19 cellular contexts compared by ENCODE assay signal in the genomic region with DNA sequence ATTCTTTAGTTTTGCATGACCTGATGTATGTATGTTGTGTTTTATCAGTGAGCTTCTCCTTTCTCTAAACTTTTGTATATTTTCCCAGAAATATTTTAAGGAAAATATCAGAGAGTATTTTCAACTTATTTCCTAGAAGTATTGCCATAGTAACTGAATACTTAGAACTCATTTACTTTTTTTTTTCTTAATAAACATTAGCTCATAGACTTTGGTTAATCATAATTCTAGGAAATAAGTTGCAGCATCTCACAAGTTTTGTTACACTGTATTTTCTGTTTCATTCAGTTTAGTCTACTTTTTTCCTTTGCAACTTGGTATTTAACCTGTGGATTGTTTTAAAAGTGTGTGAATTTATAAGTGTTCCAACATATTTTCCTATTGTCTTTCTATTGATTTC. TPM values are rescaled to one million over a fixed set of nuclear protein-coding genes. Genes with fewer than 3 reads are reported as not detected.
A peak's percentile ranks its signal among the peaks of the same experiment; 100 is the strongest.
DNase-seq lines count a peak whose midpoint lies in the region; ATAC-seq, FAIRE-seq and TF ChIP-seq lines count a peak whose summit lies in the region.
"Had no signal": no experiment of that assay in that cellular context is flagged by ENCODE, and none has a peak within 500 bp of the region (broad histone marks: within the 10 kb centered on the region; RNA-seq: fewer than 3 reads in every experiment).

No MANE protein-coding gene starts in this region.

- peak overlapping the region; percentile 90 for H3K27ac Mint-ChIP-seq in activated CD4-positive, alpha-beta T cell treated with anti-CD3 and anti-CD28 coated beads, Interleukin-2, amount 10 ng/mL, durations not matched to agents 24 days and 14 days
- H3K27ac Mint-ChIP-seq in T-cell = peak overlapping the region; percentile 49 to 80
- H3K27ac Mint-ChIP-seq: progenitor cell of endocrine pancreas had no signal

- DNase-seq in activated CD4-positive, alpha-beta T cell treated with anti-CD3 and anti-CD28 coated beads, Interleukin-2, amount 10 ng/mL, durations not matched to agents 24 days and 14 days = no peak
- no peak for DNase-seq in activated CD4-positive, alpha-beta T cell treated with anti-CD3 and anti-CD28 coated beads, Interleukin-2, amount 50 U/mL, for 48 hours
- DNase-seq in T-cell = no peak
- no peak for DNase-seq in body of pancreas
- no peak for DNase-seq in pancreas
- no peak for DNase-seq in tibial artery
- DNase-seq in head of caudate nucleus = no peak
- DNase-seq: aorta, foreskin melanocyte, KBM-7, left lung, NCI-H1092, PC-9, uterus had no signal

- no peak for TF ChIP-seq POLR2A in body of pancreas (IDR thresholded peaks at IDR 0.05)

- H3K9me3 ChIP-seq in body of pancreas (no peaks in the 10 kb centered on the region), pancreas (no peaks in the 10 kb centered on the region), tibial artery (peaks cover 0 to 4% (median 0%) of the 10 kb centered on the region in 3 donors)
- H3K9me3 ChIP-seq: uterus had no signal

- H3K4me1 ChIP-seq in body of pancreas = peaks cover 14% of the 10 kb centered on the region
- H3K4me1 ChIP-seq in pancreas = peaks cover 0 to 15% (median 15%) of the 10 kb centered on the region in 3 donors
- peaks cover 0 to 4% (median 0%) of the 10 kb centered on the region in 4 donors for H3K4me1 ChIP-seq in tibial artery
- H3K4me1 ChIP-seq: A549, uterus had no signal

- TF ChIP-seq CTCF in body of pancreas (IDR thresholded peaks at IDR 0.05) (no peak), pancreas (IDR thresholded peaks at IDR 0.05) (no peak), tibial artery (IDR thresholded peaks at IDR 0.05) (no peak)

- no peaks in the 10 kb centered on the region for H3K27me3 ChIP-seq in body of pancreas
- H3K27me3 ChIP-seq in pancreas = no peaks in the 10 kb centered on the region
- H3K27me3 ChIP-seq in tibial artery = no peaks in the 10 kb centered on the region
- H3K27me3 ChIP-seq: left lung, uterus had no signal

- no peak overlapping the region for H3K4me3 ChIP-seq in body of pancreas
- H3K4me3 ChIP-seq in pancreas = no peak overlapping the region
- no peak overlapping the region for H3K4me3 ChIP-seq in tibial artery
- H3K4me3 ChIP-seq: A549, left lung, PC-9, uterus had no signal

- peak overlapping the region; percentile 69 for H3K4me3 Mint-ChIP-seq in activated CD4-positive, alpha-beta T cell treated with anti-CD3 and anti-CD28 coated beads, Interleukin-2, amount 10 ng/mL, durations not matched to agents 24 days and 14 days
- H3K4me3 Mint-ChIP-seq in T-cell = peak overlapping the region in 2 of 3 donors; percentile 27 to 44

- CTCF ChIA-PET in T-cell (lab: Charles Lee) = interaction anchor here (0.6 to 1.3 kb wide), 7 partner anchors 9 to 167 kb away, joined by 3 to 7 read pairs (median 4); no protein-coding TSS in a partner anchor

- peaks cover 69% of the 10 kb centered on the region for H3K36me3 Mint-ChIP-seq in activated CD4-positive, alpha-beta T cell treated with anti-CD3 and anti-CD28 coated beads, Interleukin-2, amount 10 ng/mL, durations not matched to agents 24 days and 14 days (ENCODE audit: low read depth)
- peaks cover 74% of the 10 kb centered on the region for H3K36me3 Mint-ChIP-seq in T-cell

- H3K36me3 ChIP-seq in body of pancreas (replicated peaks in 1 of 2; ENCODE audit: insufficient read depth in 1 of 2, low read depth in 2 of 2) (peaks cover 0 to 3% of the 10 kb centered on the region in 2 donors), pancreas (no peaks in the 10 kb centered on the region), tibial artery (peaks cover 13 to 41% (median 30%) of the 10 kb centered on the region in 3 donors)
- H3K36me3 ChIP-seq: uterus had no signal

- peak in 1 of 4 experiments; percentile 6 for ATAC-seq in T-cell (replicated peaks in 1 of 4)
- ATAC-seq in body of pancreas = peak; percentile 65
- peak; percentile 34 to 67 (median 38) for ATAC-seq in pancreas
- no peak for ATAC-seq in GM18519 (IDR thresholded peaks at IDR 0.05; ENCODE audit: low FRiP score, unreplicated experiment)
- ATAC-seq: A549, left lung had no signal

- intact Hi-C loops in activated CD4-positive, alpha-beta T cell treated with anti-CD3 and anti-CD28 coated beads, Interleukin-2, amount 10 ng/mL, durations not matched to agents 24 days and 14 days (cut with micrococcal nuclease) = loop anchor here (2.0 kb wide), 1 partner anchor 24 kb away; no protein-coding TSS in a partner anchor
- intact Hi-C loops in body of pancreas (cut with DNase I) = no loop called here
- intact Hi-C loops in pancreas (cut with DNase I) = no loop called here
- intact Hi-C loops in tibial artery (cut with DNase I; ENCODE audit: low total_unique reads) = no loop called here
- intact Hi-C loops in head of caudate nucleus (cut with DNase I) = no loop called here

- FAIRE-seq in pancreas (lab: Jason Lieb, UNC) = peak; percentile 59
- FAIRE-seq: A549, endothelial cell of umbilical vein had no signal

- H3K27me3 Mint-ChIP-seq in activated CD4-positive, alpha-beta T cell treated with anti-CD3 and anti-CD28 coated beads, Interleukin-2, amount 10 ng/mL, durations not matched to agents 24 days and 14 days = no peaks in the 10 kb centered on the region
- no peaks in the 10 kb centered on the region for H3K27me3 Mint-ChIP-seq in T-cell
- H3K27me3 Mint-ChIP-seq: progenitor cell of endocrine pancreas had no signal

- H3K4me1 Mint-ChIP-seq in activated CD4-positive, alpha-beta T cell treated with anti-CD3 and anti-CD28 coated beads, Interleukin-2, amount 10 ng/mL, durations not matched to agents 24 days and 14 days = peaks cover 57% of the 10 kb centered on the region
- peaks cover 78 to 90% (median 83%) of the 10 kb centered on the region in 3 donors for H3K4me1 Mint-ChIP-seq in T-cell

- H3K9me3 Mint-ChIP-seq in activated CD4-positive, alpha-beta T cell treated with anti-CD3 and anti-CD28 coated beads, Interleukin-2, amount 10 ng/mL, durations not matched to agents 24 days and 14 days = peaks cover 10% of the 10 kb centered on the region
- H3K9me3 Mint-ChIP-seq in T-cell = peaks cover 4 to 18% (median 8%) of the 10 kb centered on the region in 3 donors

- H3K27ac ChIP-seq in body of pancreas (peak overlapping the region in 2 of 4 donors; percentile 18 to 46), pancreas (peak overlapping the region in 1 of 4 donors; percentile 66), tibial artery (no peak overlapping the region)
- H3K27ac ChIP-seq: A549, PC-9, uterus, VCaP had no signal

- POLR2A ChIA-PET in T-cell (lab: Charles Lee) = interaction anchor here (0.6 to 2.7 kb wide), 6 partner anchors 9 to 47 kb away, joined by 3 to 7 read pairs (median 4); no protein-coding TSS in a partner anchor

RNA-seq across cellular contexts. Expression of a gene that starts 27.5 kb away (rescaled TPM):
- 98.4 and 109 TPM in 2 replicates for total RNA-seq in activated CD4-positive, alpha-beta T cell treated with anti-CD3 and anti-CD28 coated beads, Interleukin-2, amount 10 ng/mL, durations not matched to agents 24 days and 14 days
- total RNA-seq in T-cell (100 to 1,000 TPM; 179 to 423 (median 206) TPM), body of pancreas (100 to 1,000 TPM in 1 of 2 donors, 10 to 100 TPM in 1; 56.0 to 100 TPM), pancreas (10 to 100 TPM; 22.9 to 32.7 (median 26.6) TPM)
- polyA plus RNA-seq in pancreas = 10 to 100 TPM in 1 of 2 donors, 1 to 10 TPM in 1; 6.6 to 10.6 TPM
